ENCODE assay signal across 13 cellular contexts in the genomic region with DNA sequence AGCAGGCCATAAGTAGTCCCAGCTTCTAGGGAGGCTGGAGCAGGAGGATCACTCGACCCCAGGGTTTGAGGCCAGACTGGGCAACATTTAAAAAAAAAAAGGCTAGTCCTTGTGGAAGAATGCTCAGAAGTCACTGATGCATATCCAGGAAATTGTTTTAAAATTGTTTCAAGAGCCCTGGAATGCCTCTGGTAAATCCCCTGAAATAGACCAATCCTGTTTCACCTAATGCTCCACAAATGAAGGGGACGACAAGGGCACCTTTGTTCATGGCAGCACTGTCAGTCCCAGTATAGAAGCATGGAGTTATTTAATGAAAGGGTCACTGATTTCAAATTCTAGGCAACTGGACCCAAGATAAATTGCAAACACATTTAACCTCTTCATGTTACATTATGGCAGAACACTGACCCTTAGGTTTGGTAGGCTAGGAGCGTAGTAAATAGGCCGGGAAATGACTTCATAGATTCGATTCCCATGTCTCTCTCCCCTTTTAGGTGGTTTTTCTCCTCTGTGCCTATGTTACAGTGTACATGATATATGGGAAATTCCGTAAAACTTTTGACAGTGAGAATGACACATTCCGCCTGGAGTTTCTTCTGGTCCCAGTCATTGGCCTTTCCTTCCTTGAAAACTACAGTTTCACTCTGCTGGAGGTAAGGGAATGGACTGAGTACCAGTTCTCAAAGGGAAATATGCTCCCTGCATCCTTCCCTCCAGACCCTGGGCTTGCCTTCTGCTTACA. TPM values are rescaled to one million over a fixed set of nuclear protein-coding genes. Genes with fewer than 3 reads are reported as not detected.
DNase-seq lines count a peak whose midpoint lies in the region; ATAC-seq and TF ChIP-seq lines count a peak whose summit lies in the region.
"Had no signal": no experiment of that assay in that cellular context is flagged by ENCODE, and none has a peak within 500 bp of the region (broad histone marks: within the 10 kb centered on the region; RNA-seq: fewer than 3 reads in every experiment).

No MANE protein-coding gene starts in this region.

- peaks cover 16% of the 10 kb centered on the region for H3K9me1 ChIP-seq in IMR-90 (ENCODE audit: insufficient read depth, low read length)

- H3K56ac ChIP-seq in IMR-90 (ENCODE audit: extremely low read depth, insufficient read depth, low read length), result no peak overlapping the region

- H3K4me2 ChIP-seq in IMR-90 (ENCODE audit: low read depth, low read length) (no peak overlapping the region), neural progenitor cell (no peak overlapping the region)
- H3K4me2 ChIP-seq: KMS-11 had no signal

- no peaks in the 10 kb centered on the region for H3K79me2 ChIP-seq in neural progenitor cell (ENCODE audit: low read depth)

- H4K20me1 ChIP-seq in IMR-90 (ENCODE audit: insufficient read depth, low read length) (peaks cover 45% of the 10 kb centered on the region), neural progenitor cell (ENCODE audit: low read depth) (peaks cover 16% of the 10 kb centered on the region)

- no peak overlapping the region for H3K4me3 Mint-ChIP-seq in neural progenitor cell
- H3K4me3 Mint-ChIP-seq: activated CD8-positive, alpha-beta T cell treated with anti-CD3 and anti-CD28 coated beads, Interleukin-2, amount 10 ng/mL, durations not matched to agents 7 days and 5 days; memory B cell had no signal

- no peak overlapping the region for H2BK120ac ChIP-seq in IMR-90 (ENCODE audit: low read depth, low read length)

- CTCF ChIA-PET in IMR-90 (lab: Yijun Ruan, JAX), result no interaction called here

- BruUV-seq in IMR-90 (replicated peaks; lab: Mats Ljungman, UMichigan), result no TSS peak

- no peak overlapping the region for H2BK15ac ChIP-seq in IMR-90 (ENCODE audit: low read depth, low read length)

- H3K4me3 ChIP-seq in IMR-90 (ENCODE audit: insufficient read depth, low read depth, low read length) (no peak overlapping the region), epithelial cell of proximal tubule (ENCODE audit: low read depth, low read length) (no peak overlapping the region), neural progenitor cell (no peak overlapping the region), ascending aorta (no peak overlapping the region)
- H3K4me3 ChIP-seq: vagina had no signal

- H3K9ac ChIP-seq in IMR-90 (ENCODE audit: low read depth, low read length) (no peak overlapping the region), neural progenitor cell (no peak overlapping the region)
- H3K9ac ChIP-seq: KMS-11 had no signal

- no peak overlapping the region for H3K27ac Mint-ChIP-seq in neural progenitor cell
- H3K27ac Mint-ChIP-seq: activated CD8-positive, alpha-beta T cell treated with anti-CD3 and anti-CD28 coated beads, Interleukin-2, amount 10 ng/mL, durations not matched to agents 7 days and 5 days; memory B cell had no signal

- no peak overlapping the region for H3K4ac ChIP-seq in IMR-90 (ENCODE audit: low read depth, low read length)

- ATAC-seq in IMR-90 (ENCODE audit: low read depth), result no peak
- ATAC-seq: activated CD8-positive, alpha-beta T cell treated with anti-CD3 and anti-CD28 coated beads, Interleukin-2, amount 10 ng/mL, durations not matched to agents 7 days and 5 days; HCT116 had no signal

- in situ Hi-C loops in Caki2 (cut with HindIII; ENCODE audit: low pct_unique_long_range_greater_than_20kb, low sequenced_read_pairs), result no loop called here
- in situ Hi-C loops in IMR-90 (cut with MboI; ENCODE audit: low sequenced_read_pairs), result no loop called here

- H3K4me1 Mint-ChIP-seq in neural progenitor cell, result peaks cover 4% of the 10 kb centered on the region

- no peak overlapping the region for H2AK5ac ChIP-seq in IMR-90 (ENCODE audit: low read depth, low read length)

- no peak for TF ChIP-seq RAD21 in IMR-90 (IDR thresholded peaks at IDR 0.05; ENCODE audit: low read length)

- peak; percentile 81 for DNase-seq in Caki2 (ENCODE audit: low read depth)
- DNase-seq in IMR-90, result no peak
- DNase-seq in epithelial cell of proximal tubule (ENCODE audit: low read depth), result peak; percentile 43
- no peak for DNase-seq in neural progenitor cell (ENCODE audit: low spot score)
- DNase-seq in activated T-cell treated with anti-CD3 and anti-CD28 coated beads, Interleukin-2, amount 50 U/mL, for 48 hours, result no peak
- DNase-seq in ascending aorta (ENCODE audit: low spot score in 2 of 2), result no peak
- no peak for DNase-seq in NOMO-1 (lab: John Stamatoyannopoulos, UW; ENCODE audit: unreplicated experiment in 2 of 2)
- DNase-seq: activated CD8-positive, alpha-beta T cell treated with anti-CD3 and anti-CD28 coated beads, Interleukin-2, amount 10 ng/mL, durations not matched to agents 7 days and 5 days had no signal

- TF ChIP-seq POLR2A in IMR-90 (IDR thresholded peaks at IDR 0.05; ENCODE audit: low read depth, low read length), result no peak

- no peak overlapping the region for H2BK5ac ChIP-seq in IMR-90 (ENCODE audit: low read depth, low read length, poor library complexity, severe bottlenecking)

- TF ChIP-seq CTCF in IMR-90 (conservative IDR thresholded peaks at IDR 0.05; ENCODE audit: low read depth, low read length), result no peak
- TF ChIP-seq CTCF in epithelial cell of proximal tubule (conservative IDR thresholded peaks at IDR 0.05; ENCODE audit: low read depth, low read length), result no peak
- TF ChIP-seq CTCF in neural progenitor cell (IDR thresholded peaks at IDR 0.05), result no peak
- TF ChIP-seq CTCF in ascending aorta (IDR thresholded peaks at IDR 0.05), result no peak

- peak overlapping the region; percentile 65 for H3K23ac ChIP-seq in IMR-90 (ENCODE audit: low read depth, low read length)

- intact Hi-C loops in IMR-90 (cut with micrococcal nuclease) (no loop called here), ascending aorta (cut with DNase I) (no loop called here)

- peaks cover 65% of the 10 kb centered on the region for H3F3A ChIP-seq in neural progenitor cell (ENCODE audit: low read depth)

- no peaks in the 10 kb centered on the region for H3K9me3 Mint-ChIP-seq in neural progenitor cell
- H3K9me3 Mint-ChIP-seq: memory B cell had no signal

- H4K5ac ChIP-seq in IMR-90 (ENCODE audit: low read depth, low read length), result no peak overlapping the region

- no peak overlapping the region for H4K91ac ChIP-seq in IMR-90 (ENCODE audit: insufficient read depth, low read depth, low read length)

- H3K36me3 ChIP-seq in IMR-90 (ENCODE audit: control insufficient read depth, insufficient read depth, low read length) (peaks cover 51% of the 10 kb centered on the region), neural progenitor cell (peaks cover 8% of the 10 kb centered on the region), ascending aorta (peaks cover 18 to 46% of the 10 kb centered on the region in 2 donors)

- no peak overlapping the region for H2AK9ac ChIP-seq in IMR-90 (replicated peaks; ENCODE audit: low read depth, low read length, poor library complexity)

- dilution Hi-C loops in IMR-90 (cut with HindIII; ENCODE audit: low sequenced_read_pairs, unreplicated experiment), result no loop called here

- H3K36me3 Mint-ChIP-seq in neural progenitor cell, result peaks cover 34% of the 10 kb centered on the region

- H3K9me3 ChIP-seq in IMR-90 (ENCODE audit: control insufficient read depth, insufficient read depth, low read length) (no peaks in the 10 kb centered on the region), neural progenitor cell (ENCODE audit: low read depth) (no peaks in the 10 kb centered on the region), ascending aorta (no peaks in the 10 kb centered on the region)
- H3K9me3 ChIP-seq: vagina had no signal

- H3K27me3 ChIP-seq in IMR-90 (ENCODE audit: control insufficient read depth, insufficient read depth, low read length), result no peaks in the 10 kb centered on the region
- H3K27me3 ChIP-seq in neural progenitor cell, result no peaks in the 10 kb centered on the region
- H3K27me3 ChIP-seq in ascending aorta, result no peaks in the 10 kb centered on the region
- H3K27me3 ChIP-seq: vagina had no signal

- WGBS in IMR-90 (ENCODE audit: extremely low coverage in 2 of 2, insufficient read length in 1 of 2), 2 experiments, result 100% methylated on average over 1 of the region's 7 CpGs; no CpG with 5 or more reads in 1 of the 2 experiments

- H3K14ac ChIP-seq in IMR-90 (replicated peaks; ENCODE audit: low read depth, low read length), result no peak overlapping the region

- no peak overlapping the region for H2BK20ac ChIP-seq in IMR-90 (ENCODE audit: low read depth, low read length)

- H3K27ac ChIP-seq in IMR-90 (ENCODE audit: insufficient read depth, low read length) (no peak overlapping the region; the same call in 1 of the 2 replicates), neural progenitor cell (peak overlapping the region; percentile 73), ascending aorta (no peak overlapping the region)
- H3K27ac ChIP-seq: C4-2B, KMS-11, vagina had no signal

- POLR2A ChIA-PET in IMR-90 (lab: Charles Lee; ENCODE audit: unreplicated experiment), result no interaction called here

- no peak overlapping the region for H3K18ac ChIP-seq in IMR-90 (ENCODE audit: low read depth, low read length)

- H3K4me1 ChIP-seq in IMR-90 (ENCODE audit: control insufficient read depth, insufficient read depth, low read length) (peaks cover 11% of the 10 kb centered on the region), neural progenitor cell (no peaks in the 10 kb centered on the region), ascending aorta (no peaks in the 10 kb centered on the region)
- H3K4me1 ChIP-seq: vagina had no signal

- peak overlapping the region in 1 of 2 experiments; percentile 26; a peak in 1 of 4 replicates for H4K8ac ChIP-seq in IMR-90 (ENCODE audit: low read depth in 2 of 2, low read length in 2 of 2)

- peaks cover 18 to 54% of the 10 kb centered on the region in 2 experiments for H3K79me1 ChIP-seq in IMR-90 (ENCODE audit: low read depth in 1 of 2, low read length in 2 of 2)

- H2AFZ ChIP-seq in IMR-90 (replicated peaks; ENCODE audit: low read length, poor library complexity) (no peak overlapping the region), neural progenitor cell (replicated peaks) (no peak overlapping the region)

- peaks cover 5% of the 10 kb centered on the region for H3K27me3 Mint-ChIP-seq in neural progenitor cell (ENCODE audit: insufficient read depth, low read depth)
- H3K27me3 Mint-ChIP-seq: memory B cell had no signal

RNA-seq across cellular contexts. Expression of a gene that starts 11.4 kb away (rescaled TPM):
- 198 and 250 TPM in 2 replicates for total RNA-seq in Caki2 (2014; rRNA removed; shearing (Covaris generic); ENCODE audit: low replicate concordance)
- 192 and 224 TPM in 2 replicates for total RNA-seq in IMR-90 (2012; rRNA removed)
- polyA plus RNA-seq in IMR-90 (2012; rRNA removed), result 120 and 129 TPM in 2 replicates
- polyA plus RNA-seq in IMR-90 (2012; cell fraction: cytosol; rRNA removed), result 59.5 and 86.9 TPM in 2 replicates
- 17.7 and 49.2 TPM in 2 replicates for polyA plus RNA-seq in IMR-90 (2012; cell fraction: nucleus; rRNA removed; ENCODE audit: low replicate concordance)
- total RNA-seq in epithelial cell of proximal tubule, result 23.4 and 27.1 TPM in 2 replicates
- 3.4 and 4.6 TPM in 2 replicates for total RNA-seq in neural progenitor cell (ENCODE audit: low replicate concordance)
- 11.8 TPM for total RNA-seq in ascending aorta

RNA-seq across cellular contexts. Expression of a gene that starts 24.3 kb away (rescaled TPM):
- total RNA-seq in Caki2 (2014; rRNA removed; shearing (Covaris generic); ENCODE audit: low replicate concordance), result 0.20 and 1.5 TPM in 2 replicates
- total RNA-seq in IMR-90 (2012; rRNA removed) (not detected in 2 replicates), epithelial cell of proximal tubule (0.07 TPM in 1 of 2 replicates, not detected in the other), neural progenitor cell (ENCODE audit: low replicate concordance) (0.82 and 4.6 TPM in 2 replicates), ascending aorta (not detected)
- not detected in 2 replicates for polyA plus RNA-seq in IMR-90 (2012; rRNA removed)
- polyA plus RNA-seq in IMR-90 (2012; cell fraction: cytosol; rRNA removed), result 0.01 TPM in 1 of 2 replicates, not detected in the other
- not detected in 2 replicates for polyA plus RNA-seq in IMR-90 (2012; cell fraction: nucleus; rRNA removed; ENCODE audit: low replicate concordance)
- total RNA-seq: activated CD8-positive, alpha-beta T cell treated with anti-CD3 and anti-CD28 coated beads, Interleukin-2, amount 10 ng/mL, durations not matched to agents 7 days and 5 days; vagina had no signal

RNA-seq across cellular contexts. Expression of a gene that starts 26.8 kb away (rescaled TPM):
- total RNA-seq in Caki2 (2014; rRNA removed; shearing (Covaris generic); ENCODE audit: low replicate concordance), result 214 and 378 TPM in 2 replicates
- total RNA-seq in IMR-90 (2012; rRNA removed), result 366 and 371 TPM in 2 replicates
- polyA plus RNA-seq in IMR-90 (2012; rRNA removed), result 200 and 240 TPM in 2 replicates
- 72.6 and 98.7 TPM in 2 replicates for polyA plus RNA-seq in IMR-90 (2012; cell fraction: cytosol; rRNA removed)
- 587 and 1,388 TPM in 2 replicates for polyA plus RNA-seq in IMR-90 (2012; cell fraction: nucleus; rRNA removed; ENCODE audit: low replicate concordance)
- total RNA-seq in epithelial cell of proximal tubule, result 186 and 275 TPM in 2 replicates
- total RNA-seq in neural progenitor cell (ENCODE audit: low replicate concordance), result 621 and 672 TPM in 2 replicates
- 837 TPM for total RNA-seq in ascending aorta

Comparison
In these comparisons a context has a peak if more than half of its experiments do, and no peak if none do; other contexts are left out.
1. DNase-seq: peak in Caki2 (single experiment) and epithelial cell of proximal tubule (single experiment); none in IMR-90 (single experiment), neural progenitor cell (single experiment), activated T-cell treated with anti-CD3 and anti-CD28 coated beads, Interleukin-2, amount 50 U/mL, for 48 hours (0 of 2), ascending aorta (0 of 2) and NOMO-1 (0 of 2).